In the genomic region with DNA sequence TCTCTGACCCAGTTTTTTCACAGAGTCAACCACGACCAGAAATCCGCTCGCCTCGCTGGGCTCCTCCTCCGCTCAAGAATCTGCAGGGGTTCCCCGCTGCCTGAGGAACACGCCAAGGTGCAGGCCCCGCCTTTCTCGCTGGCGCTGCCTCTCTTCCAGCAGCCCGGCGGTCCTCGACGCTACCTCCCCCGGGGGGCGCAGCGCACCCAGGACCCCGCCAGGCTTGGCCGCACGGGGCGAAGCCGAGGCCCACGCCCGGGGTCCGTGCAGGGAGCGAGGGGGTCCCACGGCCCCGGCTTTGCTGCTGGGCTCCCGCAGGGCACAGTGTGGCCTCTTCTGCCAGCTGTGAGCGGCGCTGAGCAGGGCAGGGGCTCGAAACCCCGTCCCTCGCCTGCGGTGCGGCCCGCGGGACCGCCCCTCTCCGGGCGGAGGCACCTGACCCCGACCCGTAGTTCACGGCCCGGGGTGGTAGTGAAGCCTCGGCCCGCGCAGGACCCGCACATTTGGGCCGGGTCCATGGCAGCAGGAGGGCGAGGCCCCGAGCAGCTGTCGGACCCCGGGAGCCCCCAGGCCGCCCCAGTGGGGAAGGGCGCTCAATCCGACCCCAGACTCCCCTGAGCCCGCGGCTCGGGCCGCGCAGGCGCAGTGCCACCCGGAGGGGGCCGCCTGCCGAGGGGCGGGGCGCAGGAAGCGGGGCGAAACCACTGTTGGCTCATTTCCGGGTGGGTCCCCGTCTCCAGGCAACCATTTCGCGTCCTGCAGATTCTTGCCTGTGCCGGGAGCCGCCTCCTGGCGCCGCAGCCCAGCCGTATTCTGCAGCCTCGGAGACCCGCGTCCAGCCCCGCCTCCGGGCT, we compare ENCODE assay signal across 1 cellular context.
TF ChIP-seq lines count a peak whose summit lies in the region.

No MANE protein-coding gene starts in this region.

TF ChIP-seq in HepG2, 621 proteins besides CTCF, POLR2A, EP300 and RAD21 (continued from another document and continues in another):
- TF ChIP-seq, protein P1, sequence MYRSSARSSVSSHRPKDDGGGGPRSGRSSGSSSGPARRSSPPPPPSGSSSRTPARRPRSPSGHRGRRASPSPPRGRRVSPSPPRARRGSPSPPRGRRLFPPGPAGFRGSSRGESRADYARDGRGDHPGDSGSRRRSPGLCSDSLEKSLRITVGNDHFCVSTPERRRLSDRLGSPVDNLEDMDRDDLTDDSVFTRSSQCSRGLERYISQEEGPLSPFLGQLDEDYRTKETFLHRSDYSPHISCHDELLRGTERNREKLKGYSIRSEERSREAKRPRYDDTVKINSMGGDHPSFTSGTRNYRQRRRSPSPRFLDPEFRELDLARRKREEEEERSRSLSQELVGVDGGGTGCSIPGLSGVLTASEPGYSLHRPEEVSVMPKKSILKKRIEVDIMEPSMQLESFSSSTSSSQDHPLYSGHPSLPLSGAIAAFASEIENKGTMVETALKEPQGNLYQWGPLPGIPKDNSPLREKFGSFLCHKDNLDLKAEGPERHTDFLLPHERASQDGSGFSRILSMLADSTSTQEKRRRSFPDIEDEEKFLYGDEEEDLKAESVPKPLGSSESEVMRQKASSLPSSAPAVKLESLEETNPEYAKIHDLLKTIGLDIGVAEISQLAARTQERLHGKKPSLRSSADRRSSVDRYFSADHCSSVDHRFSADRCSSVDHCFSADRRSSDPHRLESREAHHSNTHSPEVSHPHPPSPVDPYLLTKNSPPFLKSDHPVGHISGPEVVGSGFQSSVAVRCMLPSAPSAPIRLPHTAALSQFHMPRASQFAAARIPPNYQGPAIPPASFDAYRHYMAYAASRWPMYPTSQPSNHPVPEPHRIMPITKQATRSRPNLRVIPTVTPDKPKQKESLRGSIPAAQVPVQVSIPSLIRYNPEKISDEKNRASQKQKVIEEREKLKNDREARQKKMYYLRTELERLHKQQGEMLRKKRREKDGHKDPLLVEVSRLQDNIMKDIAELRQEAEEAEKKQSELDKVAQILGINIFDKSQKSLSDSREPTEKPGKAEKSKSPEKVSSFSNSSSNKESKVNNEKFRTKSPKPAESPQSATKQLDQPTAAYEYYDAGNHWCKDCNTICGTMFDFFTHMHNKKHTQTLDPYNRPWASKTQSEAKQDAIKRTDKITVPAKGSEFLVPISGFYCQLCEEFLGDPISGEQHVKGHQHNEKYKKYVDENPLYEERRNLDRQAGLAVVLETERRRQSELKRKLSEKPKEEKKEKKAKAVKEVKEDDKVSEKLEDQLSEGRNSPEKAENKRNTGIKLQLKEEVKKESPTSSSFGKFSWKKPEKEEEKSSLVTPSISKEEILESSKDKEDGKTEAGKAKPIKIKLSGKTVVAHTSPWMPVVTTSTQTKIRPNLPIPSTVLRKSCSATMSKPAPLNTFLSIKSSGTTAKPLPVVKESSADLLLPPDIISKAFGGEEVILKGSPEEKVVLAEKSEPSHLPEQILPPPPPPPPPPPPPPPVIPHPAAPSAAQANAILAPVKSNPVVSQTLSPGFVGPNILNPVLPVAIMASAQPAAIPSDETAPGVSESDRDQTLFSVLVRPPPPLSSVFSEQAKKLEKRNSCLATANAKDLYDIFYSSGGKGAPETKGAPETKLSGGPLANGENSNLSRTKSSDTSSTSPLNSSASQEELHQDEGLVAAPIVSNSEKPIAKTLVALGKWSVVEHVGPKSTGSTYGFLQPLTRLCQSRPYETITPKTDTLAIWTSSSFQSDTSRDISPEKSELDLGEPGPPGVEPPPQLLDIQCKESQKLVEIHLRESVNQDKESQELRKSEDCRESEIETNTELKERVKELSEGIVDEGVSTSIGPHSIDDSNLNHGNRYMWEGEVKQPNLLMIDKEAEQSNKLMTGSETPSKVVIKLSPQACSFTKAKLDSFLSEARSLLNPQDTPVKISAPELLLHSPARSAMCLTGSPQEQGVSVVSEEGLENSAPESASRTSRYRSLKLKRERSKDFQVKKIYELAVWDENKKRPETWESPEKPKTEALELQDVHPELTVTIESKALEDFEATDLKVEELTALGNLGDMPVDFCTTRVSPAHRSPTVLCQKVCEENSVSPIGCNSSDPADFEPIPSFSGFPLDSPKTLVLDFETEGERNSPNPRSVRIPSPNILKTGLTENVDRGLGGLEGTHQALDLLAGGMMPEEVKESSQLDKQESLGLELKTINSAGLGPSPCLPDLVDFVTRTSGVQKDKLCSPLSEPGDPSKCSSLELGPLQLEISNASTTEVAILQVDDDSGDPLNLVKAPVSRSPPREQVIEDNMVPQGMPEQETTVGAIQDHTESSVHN (CRISPR knock-in tag; IDR thresholded peaks at IDR 0.05) = no peak
- TF ChIP-seq ZKSCAN1 (IDR thresholded peaks at IDR 0.05; ENCODE audit: low read length) = no peak
- no peak for TF ChIP-seq CC2D1A (CRISPR knock-in tag; IDR thresholded peaks at IDR 0.05)
- no peak for TF ChIP-seq ZNF790 (CRISPR knock-in tag; IDR thresholded peaks at IDR 0.05; ENCODE audit: borderline replicate concordance)
- TF ChIP-seq ZNF747 (CRISPR knock-in tag; IDR thresholded peaks at IDR 0.05; ENCODE audit: borderline replicate concordance) = 0 out of 2 replicates have a peak, but pooled peaks have one; percentile 26
- no peak; the same call in 1 of the 2 replicates for TF ChIP-seq ZNF777 (CRISPR knock-in tag; IDR thresholded peaks at IDR 0.05)
- TF ChIP-seq, protein P2, sequence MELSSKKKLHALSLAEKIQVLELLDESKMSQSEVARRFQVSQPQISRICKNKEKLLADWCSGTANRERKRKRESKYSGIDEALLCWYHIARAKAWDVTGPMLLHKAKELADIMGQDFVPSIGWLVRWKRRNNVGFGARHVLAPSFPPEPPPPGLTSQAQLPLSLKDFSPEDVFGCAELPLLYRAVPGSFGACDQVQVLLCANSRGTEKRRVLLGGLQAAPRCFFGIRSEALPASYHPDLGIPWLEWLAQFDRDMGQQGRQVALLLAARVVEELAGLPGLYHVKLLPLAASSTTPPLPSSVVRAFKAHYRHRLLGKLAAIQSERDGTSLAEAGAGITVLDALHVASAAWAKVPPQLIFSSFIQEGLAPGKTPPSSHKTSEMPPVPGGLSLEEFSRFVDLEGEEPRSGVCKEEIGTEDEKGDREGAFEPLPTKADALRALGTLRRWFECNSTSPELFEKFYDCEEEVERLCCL (CRISPR knock-in tag; IDR thresholded peaks at IDR 0.05; ENCODE audit: borderline replicate concordance) = peak; percentile 69; the same call in 1 of the 2 replicates
- no peak for TF ChIP-seq MAF1 (CRISPR knock-in tag; IDR thresholded peaks at IDR 0.05; ENCODE audit: borderline replicate concordance)
- no peak for TF ChIP-seq CENPX (CRISPR knock-in tag; IDR thresholded peaks at IDR 0.05)
- TF ChIP-seq, protein P3, sequence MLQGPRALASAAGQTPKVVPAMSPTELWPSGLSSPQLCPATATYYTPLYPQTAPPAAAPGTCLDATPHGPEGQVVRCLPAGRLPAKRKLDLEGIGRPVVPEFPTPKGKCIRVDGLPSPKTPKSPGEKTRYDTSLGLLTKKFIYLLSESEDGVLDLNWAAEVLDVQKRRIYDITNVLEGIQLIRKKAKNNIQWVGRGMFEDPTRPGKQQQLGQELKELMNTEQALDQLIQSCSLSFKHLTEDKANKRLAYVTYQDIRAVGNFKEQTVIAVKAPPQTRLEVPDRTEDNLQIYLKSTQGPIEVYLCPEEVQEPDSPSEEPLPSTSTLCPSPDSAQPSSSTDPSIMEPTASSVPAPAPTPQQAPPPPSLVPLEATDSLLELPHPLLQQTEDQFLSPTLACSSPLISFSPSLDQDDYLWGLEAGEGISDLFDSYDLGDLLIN (CRISPR knock-in tag; IDR thresholded peaks at IDR 0.05; ENCODE audit: borderline replicate concordance) = no peak
- no peak; the same call in 1 of the 2 replicates for TF ChIP-seq ZNF83 (CRISPR knock-in tag; IDR thresholded peaks at IDR 0.05; ENCODE audit: borderline replicate concordance)
- TF ChIP-seq, protein P4, sequence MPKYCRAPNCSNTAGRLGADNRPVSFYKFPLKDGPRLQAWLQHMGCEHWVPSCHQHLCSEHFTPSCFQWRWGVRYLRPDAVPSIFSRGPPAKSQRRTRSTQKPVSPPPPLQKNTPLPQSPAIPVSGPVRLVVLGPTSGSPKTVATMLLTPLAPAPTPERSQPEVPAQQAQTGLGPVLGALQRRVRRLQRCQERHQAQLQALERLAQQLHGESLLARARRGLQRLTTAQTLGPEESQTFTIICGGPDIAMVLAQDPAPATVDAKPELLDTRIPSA (CRISPR knock-in tag; IDR thresholded peaks at IDR 0.05; ENCODE audit: borderline replicate concordance) = no peak
- TF ChIP-seq ELF1 (CRISPR knock-in tag; IDR thresholded peaks at IDR 0.05) = peak; percentile 75
- no peak for TF ChIP-seq ZNF136 (CRISPR knock-in tag; IDR thresholded peaks at IDR 0.05; ENCODE audit: low read depth)
- no peak for TF ChIP-seq NPAS2 (CRISPR knock-in tag; IDR thresholded peaks at IDR 0.05; ENCODE audit: borderline replicate concordance)
- no peak for TF ChIP-seq ZNF180 (CRISPR knock-in tag; IDR thresholded peaks at IDR 0.05; ENCODE audit: borderline replicate concordance, low read depth)
- 0 out of 2 replicates have a peak, but pooled peaks have one; percentile 36 for TF ChIP-seq ZNF205 (CRISPR knock-in tag; IDR thresholded peaks at IDR 0.05)
- TF ChIP-seq EED (CRISPR knock-in tag; IDR thresholded peaks at IDR 0.05) = no peak
- peak; percentile 60; the same call in 1 of the 2 replicates for TF ChIP-seq ZMAT3 (CRISPR knock-in tag; conservative IDR thresholded peaks at IDR 0.05)
- TF ChIP-seq ZNF235 (CRISPR knock-in tag; IDR thresholded peaks at IDR 0.05; ENCODE audit: borderline replicate concordance) = no peak; the same call in none of the 2 replicates
- TF ChIP-seq NFIC (IDR thresholded peaks at IDR 0.05; ENCODE audit: low read length) = no peak
- no peak for TF ChIP-seq ZNF878 (CRISPR knock-in tag; IDR thresholded peaks at IDR 0.05)
- TF ChIP-seq SCMH1 (CRISPR knock-in tag; IDR thresholded peaks at IDR 0.05; ENCODE audit: borderline replicate concordance) = no peak
- no peak; the same call in 1 of the 2 replicates for TF ChIP-seq ZSCAN9 (CRISPR knock-in tag; IDR thresholded peaks at IDR 0.05; ENCODE audit: borderline replicate concordance)
- 0 out of 2 replicates have a peak, but pooled peaks have one; percentile 76 for TF ChIP-seq KLF13 (CRISPR knock-in tag; IDR thresholded peaks at IDR 0.05)
- TF ChIP-seq, protein P5, sequence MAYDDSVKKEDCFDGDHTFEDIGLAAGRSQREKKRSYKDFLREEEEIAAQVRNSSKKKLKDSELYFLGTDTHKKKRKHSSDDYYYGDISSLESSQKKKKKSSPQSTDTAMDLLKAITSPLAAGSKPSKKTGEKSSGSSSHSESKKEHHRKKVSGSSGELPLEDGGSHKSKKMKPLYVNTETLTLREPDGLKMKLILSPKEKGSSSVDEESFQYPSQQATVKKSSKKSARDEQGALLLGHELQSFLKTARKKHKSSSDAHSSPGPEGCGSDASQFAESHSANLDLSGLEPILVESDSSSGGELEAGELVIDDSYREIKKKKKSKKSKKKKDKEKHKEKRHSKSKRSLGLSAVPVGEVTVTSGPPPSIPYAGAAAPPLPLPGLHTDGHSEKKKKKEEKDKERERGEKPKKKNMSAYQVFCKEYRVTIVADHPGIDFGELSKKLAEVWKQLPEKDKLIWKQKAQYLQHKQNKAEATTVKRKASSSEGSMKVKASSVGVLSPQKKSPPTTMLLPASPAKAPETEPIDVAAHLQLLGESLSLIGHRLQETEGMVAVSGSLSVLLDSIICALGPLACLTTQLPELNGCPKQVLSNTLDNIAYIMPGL (CRISPR knock-in tag; IDR thresholded peaks at IDR 0.05; ENCODE audit: borderline replicate concordance in 1 of 2, low read depth in 1 of 2) = peak in 1 of 2 experiments; percentile 77; a peak in 3 of 4 replicates
- TF ChIP-seq ZNF292 (CRISPR knock-in tag; IDR thresholded peaks at IDR 0.05; ENCODE audit: borderline replicate concordance, low read depth) = no peak
- TF ChIP-seq ZNF766 (CRISPR knock-in tag; IDR thresholded peaks at IDR 0.05; ENCODE audit: borderline replicate concordance) = no peak
- TF ChIP-seq ZFP82 (CRISPR knock-in tag; IDR thresholded peaks at IDR 0.05; ENCODE audit: borderline replicate concordance) = no peak
- TF ChIP-seq IKZF4 (CRISPR knock-in tag; IDR thresholded peaks at IDR 0.05; ENCODE audit: borderline replicate concordance, low read depth, not compliant biosample characterization) = peak; percentile 47
- TF ChIP-seq, protein P6, sequence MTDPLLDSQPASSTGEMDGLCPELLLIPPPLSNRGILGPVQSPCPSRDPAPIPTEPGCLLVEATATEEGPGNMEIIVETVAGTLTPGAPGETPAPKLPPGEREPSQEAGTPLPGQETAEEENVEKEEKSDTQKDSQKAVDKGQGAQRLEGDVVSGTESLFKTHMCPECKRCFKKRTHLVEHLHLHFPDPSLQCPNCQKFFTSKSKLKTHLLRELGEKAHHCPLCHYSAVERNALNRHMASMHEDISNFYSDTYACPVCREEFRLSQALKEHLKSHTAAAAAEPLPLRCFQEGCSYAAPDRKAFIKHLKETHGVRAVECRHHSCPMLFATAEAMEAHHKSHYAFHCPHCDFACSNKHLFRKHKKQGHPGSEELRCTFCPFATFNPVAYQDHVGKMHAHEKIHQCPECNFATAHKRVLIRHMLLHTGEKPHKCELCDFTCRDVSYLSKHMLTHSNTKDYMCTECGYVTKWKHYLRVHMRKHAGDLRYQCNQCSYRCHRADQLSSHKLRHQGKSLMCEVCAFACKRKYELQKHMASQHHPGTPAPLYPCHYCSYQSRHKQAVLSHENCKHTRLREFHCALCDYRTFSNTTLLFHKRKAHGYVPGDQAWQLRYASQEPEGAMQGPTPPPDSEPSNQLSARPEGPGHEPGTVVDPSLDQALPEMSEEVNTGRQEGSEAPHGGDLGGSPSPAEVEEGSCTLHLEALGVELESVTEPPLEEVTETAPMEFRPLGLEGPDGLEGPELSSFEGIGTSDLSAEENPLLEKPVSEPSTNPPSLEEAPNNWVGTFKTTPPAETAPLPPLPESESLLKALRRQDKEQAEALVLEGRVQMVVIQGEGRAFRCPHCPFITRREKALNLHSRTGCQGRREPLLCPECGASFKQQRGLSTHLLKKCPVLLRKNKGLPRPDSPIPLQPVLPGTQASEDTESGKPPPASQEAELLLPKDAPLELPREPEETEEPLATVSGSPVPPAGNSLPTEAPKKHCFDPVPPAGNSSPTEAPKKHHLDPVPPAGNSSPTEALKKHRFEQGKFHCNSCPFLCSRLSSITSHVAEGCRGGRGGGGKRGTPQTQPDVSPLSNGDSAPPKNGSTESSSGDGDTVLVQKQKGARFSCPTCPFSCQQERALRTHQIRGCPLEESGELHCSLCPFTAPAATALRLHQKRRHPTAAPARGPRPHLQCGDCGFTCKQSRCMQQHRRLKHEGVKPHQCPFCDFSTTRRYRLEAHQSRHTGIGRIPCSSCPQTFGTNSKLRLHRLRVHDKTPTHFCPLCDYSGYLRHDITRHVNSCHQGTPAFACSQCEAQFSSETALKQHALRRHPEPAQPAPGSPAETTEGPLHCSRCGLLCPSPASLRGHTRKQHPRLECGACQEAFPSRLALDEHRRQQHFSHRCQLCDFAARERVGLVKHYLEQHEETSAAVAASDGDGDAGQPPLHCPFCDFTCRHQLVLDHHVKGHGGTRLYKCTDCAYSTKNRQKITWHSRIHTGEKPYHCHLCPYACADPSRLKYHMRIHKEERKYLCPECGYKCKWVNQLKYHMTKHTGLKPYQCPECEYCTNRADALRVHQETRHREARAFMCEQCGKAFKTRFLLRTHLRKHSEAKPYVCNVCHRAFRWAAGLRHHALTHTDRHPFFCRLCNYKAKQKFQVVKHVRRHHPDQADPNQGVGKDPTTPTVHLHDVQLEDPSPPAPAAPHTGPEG (CRISPR knock-in tag; IDR thresholded peaks at IDR 0.05) = no peak
- TF ChIP-seq KAT7 (CRISPR knock-in tag; IDR thresholded peaks at IDR 0.05; ENCODE audit: borderline replicate concordance) = no peak
- 0 out of 2 replicates have a peak, but pooled peaks have one; percentile 34 for TF ChIP-seq YEATS2 (CRISPR knock-in tag; IDR thresholded peaks at IDR 0.05; ENCODE audit: borderline replicate concordance)
